ENCODE assay signal across 9 cellular contexts in the genomic region with DNA sequence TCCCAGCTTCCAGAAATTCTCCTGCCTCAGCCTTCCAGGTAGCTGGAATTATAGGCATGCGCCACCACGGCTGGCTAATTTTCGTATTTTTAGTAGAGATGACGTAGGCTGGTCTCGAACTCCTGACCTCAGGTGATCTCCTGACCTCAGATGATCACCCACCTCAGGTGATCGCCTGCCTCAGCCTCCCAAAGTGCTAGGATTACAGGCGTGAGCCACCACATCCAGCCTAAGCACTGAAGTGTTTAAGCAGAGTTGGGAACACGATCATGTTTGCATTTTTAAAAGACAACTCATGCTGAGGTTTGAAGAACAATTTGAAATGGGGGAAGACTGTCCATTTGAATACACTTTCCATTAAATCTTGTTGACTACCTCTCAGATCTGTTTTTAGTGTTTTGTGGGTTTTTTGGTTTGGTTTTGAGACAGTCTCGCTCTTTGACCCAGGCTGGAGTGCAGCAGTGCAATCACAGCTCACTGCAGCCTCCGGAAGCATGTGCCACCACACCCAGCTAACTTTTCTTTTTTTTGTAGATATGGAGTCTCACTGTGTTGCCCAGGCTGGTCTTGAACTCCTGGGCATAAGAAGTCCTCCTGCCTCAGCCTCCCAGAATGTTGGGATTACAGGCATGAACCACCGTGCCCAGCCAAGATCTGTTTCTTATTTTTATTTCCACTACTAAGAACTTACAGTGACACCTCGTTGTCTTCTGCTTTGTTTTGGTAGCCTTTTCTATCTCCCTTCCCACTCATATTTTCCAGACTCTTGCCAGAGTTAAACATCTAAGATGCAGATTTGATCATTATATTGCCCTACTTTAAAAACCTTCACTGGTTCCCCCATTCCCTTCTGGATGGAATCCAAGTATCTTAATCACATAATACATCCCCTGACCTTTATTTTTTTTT. TPM values are rescaled to one million over a fixed set of nuclear protein-coding genes. Genes with fewer than 3 reads are reported as not detected.
DNase-seq lines count a peak whose midpoint lies in the region; ATAC-seq and TF ChIP-seq lines count a peak whose summit lies in the region.
"Had no signal": no experiment of that assay in that cellular context is flagged by ENCODE, and none has a peak within 500 bp of the region (broad histone marks: within the 10 kb centered on the region; RNA-seq: fewer than 3 reads in every experiment).

No MANE protein-coding gene starts in this region.

- H3K27ac ChIP-seq in upper lobe of right lung (no peak overlapping the region), WERI-Rb-1 (no peak overlapping the region)

- peak; percentile 57 for DNase-seq in stimulated activated CD4-positive, alpha-beta T cell treated with anti-CD3 and anti-CD28 coated beads, Interleukin-1b, Interleukin-23, amount 100 ng/mL, for 48 hours
- no peak for DNase-seq in stimulated activated CD4-positive, alpha-beta T cell treated with anti-CD3 and anti-CD28 coated beads, Interleukin-4, amount 100 ng/mL, for 1 hour
- peak; percentile 51 for DNase-seq in activated T-cell treated with anti-CD3 and anti-CD28 coated beads, Interleukin-2, amount 50 U/mL, for 24 hours
- DNase-seq in upper lobe of right lung (no peak), CD1c-positive myeloid dendritic cell (ENCODE audit: extremely low spot score) (no peak), NCI-H774 (lab: John Stamatoyannopoulos, UW) (no peak), WERI-Rb-1 (no peak)

- peak overlapping the region; percentile 57 for H3K4me3 Mint-ChIP-seq in activated T-cell treated with anti-CD3 and anti-CD28 coated beads, Interleukin-2, amount 50 U/mL, for 24 hours

- H3K36me3 Mint-ChIP-seq in activated T-cell treated with anti-CD3 and anti-CD28 coated beads, Interleukin-2, amount 50 U/mL, for 24 hours (ENCODE audit: low read depth): peaks cover 90% of the 10 kb centered on the region

- no peak for TF ChIP-seq CTCF in upper lobe of right lung (IDR thresholded peaks at IDR 0.05)
- TF ChIP-seq CTCF in WERI-Rb-1 (IDR thresholded peaks at IDR 0.05; ENCODE audit: low read depth, low read length): no peak

- H3K27me3 ChIP-seq in upper lobe of right lung (no peaks in the 10 kb centered on the region), WERI-Rb-1 (ENCODE audit: insufficient read depth, low read depth, severe bottlenecking) (no peaks in the 10 kb centered on the region)

- ATAC-seq in HG03097 (IDR thresholded peaks at IDR 0.05; ENCODE audit: low FRiP score, unreplicated experiment) (peak; percentile 86), upper lobe of right lung (peak; percentile 21)

- H3K4me1 Mint-ChIP-seq in activated T-cell treated with anti-CD3 and anti-CD28 coated beads, Interleukin-2, amount 50 U/mL, for 24 hours (ENCODE audit: low read depth): peaks cover 69% of the 10 kb centered on the region

- H3K4me3 ChIP-seq in upper lobe of right lung (no peak overlapping the region), WERI-Rb-1 (ENCODE audit: low read depth, low read length) (no peak overlapping the region)

- H3K27me3 Mint-ChIP-seq in activated T-cell treated with anti-CD3 and anti-CD28 coated beads, Interleukin-2, amount 50 U/mL, for 24 hours: no peaks in the 10 kb centered on the region

- intact Hi-C loops in upper lobe of right lung (cut with DNase I): no loop called here

- H3K36me3 ChIP-seq in upper lobe of right lung: peaks cover 9% of the 10 kb centered on the region
- H3K36me3 ChIP-seq in WERI-Rb-1: peaks cover 70% of the 10 kb centered on the region

- peak overlapping the region; percentile 94 for H3K27ac Mint-ChIP-seq in activated T-cell treated with anti-CD3 and anti-CD28 coated beads, Interleukin-2, amount 50 U/mL, for 24 hours

- H3K9me3 ChIP-seq in upper lobe of right lung (no peaks in the 10 kb centered on the region), WERI-Rb-1 (ENCODE audit: severe bottlenecking) (no peaks in the 10 kb centered on the region)

- peaks cover 6% of the 10 kb centered on the region for H3K4me1 ChIP-seq in upper lobe of right lung

- no peaks in the 10 kb centered on the region for H3K9me3 Mint-ChIP-seq in activated T-cell treated with anti-CD3 and anti-CD28 coated beads, Interleukin-2, amount 50 U/mL, for 24 hours

RNA-seq across cellular contexts. Expression of gene CASP8AP2, which starts 5.5 kb away (rescaled TPM):
- 16.5 TPM for total RNA-seq in upper lobe of right lung

RNA-seq across cellular contexts. Expression of gene MDN1, which starts 15.5 kb away (rescaled TPM):
- total RNA-seq in upper lobe of right lung: 35.1 TPM

RNA-seq across cellular contexts. Expression of gene GJA10, which starts 59.1 kb away (rescaled TPM):
- total RNA-seq in upper lobe of right lung: not detected
- total RNA-seq: temporal lobe had no signal

Comparison
In these comparisons a context has a peak if more than half of its experiments do, and no peak if none do; other contexts are left out.
1. DNase-seq: peak in stimulated activated CD4-positive, alpha-beta T cell treated with anti-CD3 and anti-CD28 coated beads, Interleukin-1b, Interleukin-23, amount 100 ng/mL, for 48 hours (single experiment) and activated T-cell treated with anti-CD3 and anti-CD28 coated beads, Interleukin-2, amount 50 U/mL, for 24 hours (single experiment); none in stimulated activated CD4-positive, alpha-beta T cell treated with anti-CD3 and anti-CD28 coated beads, Interleukin-4, amount 100 ng/mL, for 1 hour (single experiment), upper lobe of right lung (single experiment), CD1c-positive myeloid dendritic cell (single experiment), NCI-H774 (single experiment) and WERI-Rb-1 (single experiment).